ENCODE assay signal across 9 cellular contexts in genomic region chr6:912871-913663, GRCh38.
DNase-seq lines count a peak whose midpoint lies in the region; ATAC-seq, FAIRE-seq and TF ChIP-seq lines count a peak whose summit lies in the region.
"Had no signal": no experiment of that assay in that cellular context is flagged by ENCODE, and none has a peak within 500 bp of the region (broad histone marks: within the 10 kb centered on the region; RNA-seq: fewer than 3 reads in every experiment).

No MANE protein-coding gene starts in this region.

- no peaks in the 10 kb centered on the region for H3K79me2 ChIP-seq in HepG2 (ENCODE audit: insufficient read depth, low read length)

- TF ChIP-seq EP300 in HepG2 (IDR thresholded peaks at IDR 0.05; ENCODE audit: low read depth in 2 of 2, low read length in 2 of 2) (no peak), HepG2 (CRISPR knock-in tag; IDR thresholded peaks at IDR 0.05; ENCODE audit: borderline replicate concordance) (no peak)

- 0 out of 2 replicates have a peak overlapping the region, but pooled peaks have one; percentile 12 for H3K4me2 ChIP-seq in HepG2 (ENCODE audit: low read depth, low read length)

- intact Hi-C loops in HepG2 (cut with micrococcal nuclease; ENCODE audit: unreplicated experiment): loop anchor here (1.0 to 5.0 kb wide), 4 partner anchors 144 to 469 kb away; no protein-coding TSS in a partner anchor

- TF ChIP-seq RAD21 in HepG2 (CRISPR knock-in tag; IDR thresholded peaks at IDR 0.05): peak; percentile 85

- no peak overlapping the region for H3K27ac ChIP-seq in HepG2 (ENCODE audit: extremely low read length, insufficient read depth, low read length)

- H3K9me3 ChIP-seq in HepG2 (ENCODE audit: low read length): peaks cover 10% of the 10 kb centered on the region

- peak; percentile 52 for FAIRE-seq in HepG2 (lab: Jason Lieb, UNC)

- CTCF ChIA-PET in HepG2 (lab: Yijun Ruan, JAX; ENCODE audit: low intra/inter-chr PET ratio, low total read pairs): interaction anchor here (0.8 to 2.3 kb wide), 5 partner anchors 115 to 512 kb away, joined by 3 to 22 read pairs (median 5); no protein-coding TSS in a partner anchor

- peak; percentile 52 for DNase-seq in Ammon's horn (ENCODE audit: low spot score)
- DNase-seq in HFFc6: peak; percentile 48
- no peak for DNase-seq in astrocyte of the cerebellum (ENCODE audit: low read depth)
- peak; percentile 56 for DNase-seq in HepG2 (ENCODE audit: low spot score)
- no peak for DNase-seq in omental fat pad (ENCODE audit: low spot score)
- DNase-seq in activated CD8-positive, alpha-beta memory T cell treated with anti-CD3 and anti-CD28 coated beads for 24 hours: no peak

- H3K36me3 ChIP-seq in HepG2 (replicated peaks in 1 of 2; ENCODE audit: control insufficient read depth in 1 of 2, insufficient read depth in 2 of 2, low read length in 2 of 2): no peaks in the 10 kb centered on the region

- H3K9ac ChIP-seq in HepG2 (ENCODE audit: insufficient read depth, low read depth, low read length): no peak overlapping the region

- no peaks in the 10 kb centered on the region for H3K36me3 Mint-ChIP-seq in HFFc6 (ENCODE audit: low read depth)
- no peaks in the 10 kb centered on the region for H3K36me3 Mint-ChIP-seq in activated T-helper 17 cell treated with anti-CD3 and anti-CD28 coated beads, Interleukin-2, amount 50 U/mL, for 72 hours (ENCODE audit: low read depth)

- TF ChIP-seq POLR2A in HepG2 (IDR thresholded peaks at IDR 0.05; ENCODE audit: insufficient read depth in 1 of 2, low read depth in 2 of 2, low read length in 2 of 2): no peak

- POLR2A ChIA-PET in HepG2 (lab: Yijun Ruan, JAX): interaction anchor here (0.6 to 3.7 kb wide), 13 partner anchors 12 to 468 kb away, joined by 3 to 32 read pairs (median 5); partner anchors contain the start of gene FOXQ1

- H3K27me3 ChIP-seq in HepG2 (ENCODE audit: control insufficient read depth in 1 of 2, insufficient read depth in 2 of 2, low read length in 2 of 2): peaks cover 2 to 15% of the 10 kb centered on the region in 2 experiments; a peak in 1 of 5 replicates

- ATAC-seq in HepG2: peak; percentile 91
- no peak for ATAC-seq in activated T-helper 17 cell treated with anti-CD3 and anti-CD28 coated beads, Interleukin-2, amount 50 U/mL, for 72 hours (replicated peaks)
- no peak for ATAC-seq in omental fat pad (ENCODE audit: low FRiP score)
- no peak for ATAC-seq in GM18858 (IDR thresholded peaks at IDR 0.05; ENCODE audit: unreplicated experiment)

- WGBS in HepG2 (ENCODE audit: low lambda C conversion rate): 23% methylated on average over 13 of the region's 13 CpGs

- H3K27me3 Mint-ChIP-seq in HFFc6 (ENCODE audit: insufficient read depth): peaks cover 35% of the 10 kb centered on the region
- H3K27me3 Mint-ChIP-seq in activated T-helper 17 cell treated with anti-CD3 and anti-CD28 coated beads, Interleukin-2, amount 50 U/mL, for 72 hours: peaks cover 30% of the 10 kb centered on the region

- H3K4me1 Mint-ChIP-seq in HFFc6 (ENCODE audit: low read depth): peaks cover 7% of the 10 kb centered on the region
- no peaks in the 10 kb centered on the region for H3K4me1 Mint-ChIP-seq in activated T-helper 17 cell treated with anti-CD3 and anti-CD28 coated beads, Interleukin-2, amount 50 U/mL, for 72 hours

- TF ChIP-seq CTCF in HFFc6 (IDR thresholded peaks at IDR 0.05) (peak; percentile 76), astrocyte of the cerebellum (IDR thresholded peaks at IDR 0.05; ENCODE audit: low read depth, low read length, missing control alignments) (peak; percentile 38), HepG2 (CRISPR knock-in tag; IDR thresholded peaks at IDR 0.05) (peak; percentile 84), omental fat pad (IDR thresholded peaks at IDR 0.05) (no peak)

- H3K9me3 Mint-ChIP-seq in HFFc6: peaks cover 6% of the 10 kb centered on the region; the same call in 1 of the 2 replicates
- peaks cover 4% of the 10 kb centered on the region for H3K9me3 Mint-ChIP-seq in activated T-helper 17 cell treated with anti-CD3 and anti-CD28 coated beads, Interleukin-2, amount 50 U/mL, for 72 hours

- no peaks in the 10 kb centered on the region for H4K20me1 ChIP-seq in HepG2 (ENCODE audit: insufficient read depth, low read length)

- no peak overlapping the region for H3K27ac Mint-ChIP-seq in HFFc6
- no peak overlapping the region for H3K27ac Mint-ChIP-seq in activated T-helper 17 cell treated with anti-CD3 and anti-CD28 coated beads, Interleukin-2, amount 50 U/mL, for 72 hours
- H3K27ac Mint-ChIP-seq: T-helper 1 cell treated with Interleukin-12 subunit alpha and Interleukin-12 subunit beta and Interleukin-4 antibody, amounts not matched to agents 30 μg/mL and 1 μg/mL, for 36 hours had no signal

- in situ Hi-C loops in astrocyte of the cerebellum (cut with HindIII; ENCODE audit: low sequenced_read_pairs) (no loop called here), HepG2 (cut with HindIII; ENCODE audit: extremely low pct_ligation_motif_present, low pct_unique_long_range_greater_than_20kb) (loop anchor here (5.0 kb wide), 3 partner anchors 354 to 469 kb away; no protein-coding TSS in a partner anchor)

- peaks cover 16% of the 10 kb centered on the region for H3K4me1 ChIP-seq in HepG2 (ENCODE audit: insufficient read depth, low read length)

- H3K4me3 Mint-ChIP-seq in HFFc6: no peak overlapping the region
- no peak overlapping the region for H3K4me3 Mint-ChIP-seq in activated T-helper 17 cell treated with anti-CD3 and anti-CD28 coated beads, Interleukin-2, amount 50 U/mL, for 72 hours
- H3K4me3 Mint-ChIP-seq: T-helper 1 cell treated with Interleukin-12 subunit alpha and Interleukin-12 subunit beta and Interleukin-4 antibody, amounts not matched to agents 30 μg/mL and 1 μg/mL, for 36 hours had no signal

- no TSS peak for BruUV-seq in HepG2 (replicated peaks; lab: Mats Ljungman, UMichigan)

- H2AFZ ChIP-seq in HepG2 (ENCODE audit: low read length): no peak overlapping the region

- no peak overlapping the region for H3K4me3 ChIP-seq in astrocyte of the cerebellum (ENCODE audit: low read depth, low read length)
- H3K4me3 ChIP-seq in HepG2 (replicated peaks in 1 of 3; ENCODE audit: insufficient read depth in 1 of 3, low read depth in 2 of 3, low read length in 3 of 3): no peak overlapping the region

TF ChIP-seq in HepG2, 621 proteins besides CTCF, POLR2A, EP300 and RAD21 (continues in another document):
- TF ChIP-seq SCMH1 (CRISPR knock-in tag; IDR thresholded peaks at IDR 0.05; ENCODE audit: borderline replicate concordance): no peak
- no peak for TF ChIP-seq PAXIP1 (CRISPR knock-in tag; conservative IDR thresholded peaks at IDR 0.05)
- TF ChIP-seq GATAD1 (CRISPR knock-in tag; IDR thresholded peaks at IDR 0.05): no peak
- TF ChIP-seq FOSL2 (CRISPR knock-in tag; IDR thresholded peaks at IDR 0.05): 0 out of 2 replicates have a peak, but pooled peaks have one; percentile 22
- TF ChIP-seq GATAD2A (CRISPR knock-in tag; IDR thresholded peaks at IDR 0.05): peak; percentile 28; the same call in 1 of the 2 replicates
- TF ChIP-seq ZSCAN22 (CRISPR knock-in tag; IDR thresholded peaks at IDR 0.05): peak; percentile 94
- no peak for TF ChIP-seq PCBP2 (optimal IDR thresholded peaks at IDR 0.05; ENCODE audit: low read depth, low read length, poor library complexity, severe bottlenecking)
- no peak for TF ChIP-seq ZNF30 (CRISPR knock-in tag; IDR thresholded peaks at IDR 0.05)
- 0 out of 4 replicates have a peak, but pooled peaks of 1 of the 2 experiments have one; percentile 27 for TF ChIP-seq KLF16 (CRISPR knock-in tag; IDR thresholded peaks at IDR 0.05)
- TF ChIP-seq SMC3 (IDR thresholded peaks at IDR 0.05; ENCODE audit: low read length): peak; percentile 93
- no peak; the same call in 1 of the 2 replicates for TF ChIP-seq MAZ (IDR thresholded peaks at IDR 0.05; ENCODE audit: borderline replicate concordance, low read depth, low read length)
- peak; percentile 72 for TF ChIP-seq MAZ (CRISPR knock-in tag; IDR thresholded peaks at IDR 0.05; ENCODE audit: low read depth)
- TF ChIP-seq ZNF674 (CRISPR knock-in tag; IDR thresholded peaks at IDR 0.05; ENCODE audit: low read depth): no peak
- 0 out of 2 replicates have a peak, but pooled peaks have one; percentile 45 for TF ChIP-seq KDM2A (CRISPR knock-in tag; IDR thresholded peaks at IDR 0.05; ENCODE audit: borderline replicate concordance, low read depth)
- TF ChIP-seq STAG1 (CRISPR knock-in tag; IDR thresholded peaks at IDR 0.05): peak; percentile 90
- TF ChIP-seq MXI1 (IDR thresholded peaks at IDR 0.05; ENCODE audit: borderline replicate concordance, low read depth, low read length): peak; percentile 15; the same call in 1 of the 3 replicates
- TF ChIP-seq SALL1 (CRISPR knock-in tag; IDR thresholded peaks at IDR 0.05): 0 out of 2 replicates have a peak, but pooled peaks have one; percentile 23
- no peak for TF ChIP-seq NCOR1 (IDR thresholded peaks at IDR 0.05; ENCODE audit: borderline replicate concordance, low read length)
- TF ChIP-seq TCF7 (IDR thresholded peaks at IDR 0.05; ENCODE audit: low read depth): no peak

Comparison
In these comparisons a context has a peak if more than half of its experiments do, and no peak if none do; other contexts are left out.
1. DNase-seq: peak in Ammon's horn (single experiment), HFFc6 (single experiment) and HepG2 (single experiment); none in astrocyte of the cerebellum (single experiment), omental fat pad (single experiment) and activated CD8-positive, alpha-beta memory T cell treated with anti-CD3 and anti-CD28 coated beads for 24 hours (single experiment).
2. CTCF ChIP-seq: peak in HFFc6 (single experiment), astrocyte of the cerebellum (single experiment) and HepG2 (single experiment); none in omental fat pad (0 of 3).